17 cellular contexts compared by ENCODE assay signal in genomic region chr2:180190851-180191250, GRCh38.
DNase-seq lines count a peak whose midpoint lies in the region; ATAC-seq and TF ChIP-seq lines count a peak whose summit lies in the region.
"Had no signal": no experiment of that assay in that cellular context is flagged by ENCODE, and none has a peak within 500 bp of the region (broad histone marks: within the 10 kb centered on the region; RNA-seq: fewer than 3 reads in every experiment).

No MANE protein-coding gene starts in this region.

- H3K4me1 Mint-ChIP-seq in neural progenitor cell: peaks cover under 1% of the 10 kb centered on the region
- no peaks in the 10 kb centered on the region for H3K4me1 Mint-ChIP-seq in T-helper 2 cell treated with Interferon-gamma antibody and Interleukin-4, amounts not matched to agents 5 μg/mL and 100 μg/mL, for 36 hours (ENCODE audit: low read depth)

- H3K4me3 ChIP-seq in GM23248 (no peak overlapping the region), adipocyte (ENCODE audit: low read length) (no peak overlapping the region), neural progenitor cell (no peak overlapping the region), subcutaneous abdominal adipose tissue (ENCODE audit: low read depth in 1 of 5, low read length in 5 of 5) (no peak overlapping the region)
- H3K4me3 ChIP-seq: A549 had no signal

- H2AFZ ChIP-seq in GM23248: peak overlapping the region; percentile 8; the same call in 1 of the 2 replicates
- H2AFZ ChIP-seq in neural progenitor cell (replicated peaks): peak overlapping the region; percentile 45

- H3K36me3 Mint-ChIP-seq in neural progenitor cell: no peaks in the 10 kb centered on the region
- H3K36me3 Mint-ChIP-seq in T-helper 2 cell treated with Interferon-gamma antibody and Interleukin-4, amounts not matched to agents 5 μg/mL and 100 μg/mL, for 36 hours (ENCODE audit: low read depth): no peaks in the 10 kb centered on the region
- H3K36me3 Mint-ChIP-seq: IgD-negative memory B cell had no signal

- H3K27me3 Mint-ChIP-seq in neural progenitor cell (ENCODE audit: insufficient read depth, low read depth): no peaks in the 10 kb centered on the region
- H3K27me3 Mint-ChIP-seq in T-helper 2 cell treated with Interferon-gamma antibody and Interleukin-4, amounts not matched to agents 5 μg/mL and 100 μg/mL, for 36 hours (ENCODE audit: low read depth): no peaks in the 10 kb centered on the region
- H3K27me3 Mint-ChIP-seq: CD4-positive, alpha-beta T cell; IgD-negative memory B cell had no signal

- TF ChIP-seq CTCF in neural progenitor cell (IDR thresholded peaks at IDR 0.05): no peak

- H3K27ac ChIP-seq in GM23248 (no peak overlapping the region), neural progenitor cell (no peak overlapping the region), subcutaneous abdominal adipose tissue (ENCODE audit: low read depth, low read length) (peak overlapping the region; percentile 26), substantia nigra (ENCODE audit: low read depth, low read length, poor library complexity, severe bottlenecking) (no peak overlapping the region)
- H3K27ac ChIP-seq: 22Rv1, A549, C4-2B had no signal

- no peaks in the 10 kb centered on the region for H4K20me1 ChIP-seq in GM23248 (ENCODE audit: insufficient read depth)
- H4K20me1 ChIP-seq in neural progenitor cell (ENCODE audit: low read depth): no peaks in the 10 kb centered on the region

- H3F3A ChIP-seq in GM23248 (ENCODE audit: insufficient read depth) (no peaks in the 10 kb centered on the region), neural progenitor cell (ENCODE audit: low read depth) (no peaks in the 10 kb centered on the region)

- no peaks in the 10 kb centered on the region for H3K79me2 ChIP-seq in GM23248 (ENCODE audit: insufficient read depth)
- no peaks in the 10 kb centered on the region for H3K79me2 ChIP-seq in neural progenitor cell (ENCODE audit: low read depth)

- H3K36me3 ChIP-seq in GM23248 (ENCODE audit: low read depth) (no peaks in the 10 kb centered on the region), adipocyte (ENCODE audit: control insufficient read depth, insufficient read depth, low read length, severe bottlenecking) (no peaks in the 10 kb centered on the region), neural progenitor cell (no peaks in the 10 kb centered on the region), subcutaneous abdominal adipose tissue (ENCODE audit: control insufficient read depth in 5 of 5, insufficient read depth in 5 of 5, low read length in 5 of 5) (no peaks in the 10 kb centered on the region)

- H3K9ac ChIP-seq in GM23248 (no peak overlapping the region), adipocyte (ENCODE audit: low read length) (peak overlapping the region; percentile 82), neural progenitor cell (no peak overlapping the region), subcutaneous abdominal adipose tissue (ENCODE audit: low read length in 5 of 5) (no peak overlapping the region)

- 92 to 94% methylated on average over 2 of the region's 2 CpGs for WGBS in GM23248 (ENCODE audit: low coverage in 1 of 2, low lambda C conversion rate in 2 of 2, missing lambda C conversion rate in 2 of 2), 2 experiments

- H3K9me3 Mint-ChIP-seq in neural progenitor cell: no peaks in the 10 kb centered on the region
- no peaks in the 10 kb centered on the region for H3K9me3 Mint-ChIP-seq in T-helper 2 cell treated with Interferon-gamma antibody and Interleukin-4, amounts not matched to agents 5 μg/mL and 100 μg/mL, for 36 hours
- H3K9me3 Mint-ChIP-seq: CD4-positive, alpha-beta T cell had no signal

- peaks cover 5% of the 10 kb centered on the region; the same call in 1 of the 2 replicates for H3K4me1 ChIP-seq in GM23248 (ENCODE audit: insufficient read depth)
- H3K4me1 ChIP-seq in adipocyte (ENCODE audit: control insufficient read depth, insufficient read depth, low read length): peaks cover 15% of the 10 kb centered on the region
- no peaks in the 10 kb centered on the region for H3K4me1 ChIP-seq in neural progenitor cell
- H3K4me1 ChIP-seq in subcutaneous abdominal adipose tissue (ENCODE audit: control insufficient read depth in 5 of 5, insufficient read depth in 5 of 5, low read length in 5 of 5): peaks cover 0 to 8% (median 0%) of the 10 kb centered on the region in 5 donors
- H3K4me1 ChIP-seq: A549, Caco-2 had no signal

- no peak for ATAC-seq in HG02759 (IDR thresholded peaks at IDR 0.05; ENCODE audit: unreplicated experiment)
- ATAC-seq: A549, HCT116, HepG2 had no signal

- H3K4me2 ChIP-seq in GM23248 (ENCODE audit: unreplicated experiment) (no peak overlapping the region), neural progenitor cell (no peak overlapping the region)
- H3K4me2 ChIP-seq: A549 had no signal

- in situ Hi-C loops in GM23248 (cut with MboI): no loop called here

- no peak overlapping the region for H3K4me3 Mint-ChIP-seq in neural progenitor cell
- H3K4me3 Mint-ChIP-seq in T-helper 2 cell treated with Interferon-gamma antibody and Interleukin-4, amounts not matched to agents 5 μg/mL and 100 μg/mL, for 36 hours: no peak overlapping the region
- H3K4me3 Mint-ChIP-seq: CD4-positive, alpha-beta T cell; IgD-negative memory B cell had no signal

- H3K9me3 ChIP-seq in GM23248 (ENCODE audit: low read depth) (no peaks in the 10 kb centered on the region), adipocyte (ENCODE audit: control insufficient read depth, low read length) (no peaks in the 10 kb centered on the region), neural progenitor cell (ENCODE audit: low read depth) (no peaks in the 10 kb centered on the region), subcutaneous abdominal adipose tissue (ENCODE audit: control insufficient read depth in 5 of 5, low read length in 5 of 5) (no peaks in the 10 kb centered on the region)
- H3K9me3 ChIP-seq: A549, Caco-2 had no signal

- H3K27ac Mint-ChIP-seq in neural progenitor cell: no peak overlapping the region
- H3K27ac Mint-ChIP-seq in T-helper 2 cell treated with Interferon-gamma antibody and Interleukin-4, amounts not matched to agents 5 μg/mL and 100 μg/mL, for 36 hours: no peak overlapping the region
- H3K27ac Mint-ChIP-seq: CD4-positive, alpha-beta T cell; IgD-negative memory B cell had no signal

- no peaks in the 10 kb centered on the region for H3K9me2 ChIP-seq in GM23248 (ENCODE audit: insufficient read depth)

- no peaks in the 10 kb centered on the region for H3K27me3 ChIP-seq in GM23248 (replicated peaks; ENCODE audit: insufficient read depth)
- no peaks in the 10 kb centered on the region for H3K27me3 ChIP-seq in adipocyte (replicated peaks; ENCODE audit: control insufficient read depth, insufficient read depth, low read length)
- no peaks in the 10 kb centered on the region for H3K27me3 ChIP-seq in neural progenitor cell
- H3K27me3 ChIP-seq in subcutaneous abdominal adipose tissue (ENCODE audit: control insufficient read depth in 5 of 5, insufficient read depth in 4 of 5, low read length in 5 of 5): no peaks in the 10 kb centered on the region

- DNase-seq in GM23248: no peak
- no peak for DNase-seq in adipocyte (ENCODE audit: low read depth)
- DNase-seq in neural progenitor cell (ENCODE audit: low spot score): no peak
- no peak for DNase-seq in T-helper 2 cell treated with Interferon-gamma antibody and Interleukin-4, amounts not matched to agents 5 μg/mL and 100 μg/mL, for 36 hours (ENCODE audit: low spot score)
- no peak for DNase-seq in substantia nigra (lab: John Stamatoyannopoulos, UW)
- DNase-seq: AML-193; Caco-2; CD4-positive, alpha-beta T cell; KBM-7 had no signal
